21 cellular contexts compared by ENCODE assay signal in genomic region chr5:174510771-174511453, GRCh38.
DNase-seq lines count a peak whose midpoint lies in the region; ATAC-seq, FAIRE-seq and TF ChIP-seq lines count a peak whose summit lies in the region.
"Had no signal": no experiment of that assay in that cellular context is flagged by ENCODE, and none has a peak within 500 bp of the region (broad histone marks: within the 10 kb centered on the region; RNA-seq: fewer than 3 reads in every experiment).

No MANE protein-coding gene starts in this region.

- intact Hi-C loops in aorta (cut with DNase I): no loop called here

- POLR2A ChIA-PET in HEK293T (lab: Yijun Ruan, JAX): interaction anchor here (0.7 kb wide), 1 partner anchor 226 kb away, joined by 3 read pairs; no protein-coding TSS in a partner anchor

- in situ Hi-C loops in GM13976 (cut with MboI; ENCODE audit: low sequenced_read_pairs, unreplicated experiment): no loop called here

- H3K4me1 ChIP-seq in smooth muscle cell (ENCODE audit: low read depth) (peaks cover 5% of the 10 kb centered on the region), aorta (ENCODE audit: control insufficient read depth in 1 of 2, insufficient read depth in 2 of 2, low read length in 2 of 2) (no peaks in the 10 kb centered on the region)
- H3K4me1 ChIP-seq: BE2C had no signal

- peak overlapping the region; percentile 23 for H3K4me2 ChIP-seq in smooth muscle cell
- H3K4me2 ChIP-seq: GM23338 had no signal

- no peaks in the 10 kb centered on the region for H4K20me1 ChIP-seq in smooth muscle cell (ENCODE audit: low read depth)

- no peaks in the 10 kb centered on the region for H3K9me3 Mint-ChIP-seq in nephron progenitor cell
- H3K9me3 Mint-ChIP-seq: GM23338 had no signal

- TF ChIP-seq CTCF in nephron progenitor cell (IDR thresholded peaks at IDR 0.05): no peak
- TF ChIP-seq CTCF in smooth muscle cell (IDR thresholded peaks at IDR 0.05; ENCODE audit: borderline replicate concordance, insufficient read depth, poor library complexity, severe bottlenecking): no peak
- TF ChIP-seq CTCF in GM13976 (IDR thresholded peaks at IDR 0.05; ENCODE audit: borderline replicate concordance, control extremely low read depth, extremely low read depth, insufficient read depth, missing control alignments): no peak

- ATAC-seq in aorta (ENCODE audit: low FRiP score) (no peak), GM19467 (IDR thresholded peaks at IDR 0.05; ENCODE audit: unreplicated experiment) (no peak)
- ATAC-seq: GM23338 had no signal

- CTCF ChIA-PET in HEK293T (lab: Yijun Ruan, JAX): interaction anchor here (0.6 to 0.7 kb wide), 2 partner anchors 81 to 91 kb away, joined by 3 read pairs; no protein-coding TSS in a partner anchor

- no peaks in the 10 kb centered on the region for H3K27me3 ChIP-seq in smooth muscle cell (ENCODE audit: low read depth)
- no peaks in the 10 kb centered on the region for H3K27me3 ChIP-seq in aorta (ENCODE audit: control insufficient read depth in 1 of 2, insufficient read depth in 2 of 2, low read length in 1 of 2)
- H3K27me3 ChIP-seq: BE2C had no signal

- H3K36me3 ChIP-seq in smooth muscle cell (ENCODE audit: low read depth) (no peaks in the 10 kb centered on the region), aorta (ENCODE audit: control insufficient read depth in 1 of 2, insufficient read depth in 2 of 2, low read length in 1 of 2) (no peaks in the 10 kb centered on the region)
- H3K36me3 ChIP-seq: BE2C had no signal

- H3K9ac ChIP-seq in smooth muscle cell (ENCODE audit: low read depth): no peak overlapping the region

- H3K36me3 Mint-ChIP-seq in nephron progenitor cell (ENCODE audit: low read depth): no peaks in the 10 kb centered on the region
- H3K36me3 Mint-ChIP-seq: CD4-positive, CD25-positive, alpha-beta regulatory T cell; CD8-positive, alpha-beta memory T cell; IgD-negative memory B cell had no signal

- no peak overlapping the region for H2AFZ ChIP-seq in smooth muscle cell (ENCODE audit: low read depth)
- H2AFZ ChIP-seq: GM23338 had no signal

- H3K9me3 ChIP-seq in smooth muscle cell (replicated peaks; ENCODE audit: low read depth) (no peaks in the 10 kb centered on the region), aorta (ENCODE audit: control insufficient read depth, low read length) (no peaks in the 10 kb centered on the region)
- H3K9me3 ChIP-seq: BE2C, Caco-2 had no signal

- H3K27me3 Mint-ChIP-seq in nephron progenitor cell (ENCODE audit: low read depth, poor library complexity): peaks cover 13% of the 10 kb centered on the region
- H3K27me3 Mint-ChIP-seq: CD8-positive, alpha-beta memory T cell; IgD-negative memory B cell had no signal

- FAIRE-seq in RCC 7860 (lab: Jason Lieb, UNC): no peak
- FAIRE-seq: D721Med, G401.6, GM12891, GM18507, H54, HTR-8/SVneo had no signal

- no peak overlapping the region for H3K4me3 ChIP-seq in smooth muscle cell
- H3K4me3 ChIP-seq in aorta (ENCODE audit: low read length in 2 of 2): no peak overlapping the region
- H3K4me3 ChIP-seq: GM23338 had no signal

- peaks cover 28% of the 10 kb centered on the region for H3K4me1 Mint-ChIP-seq in nephron progenitor cell
- H3K4me1 Mint-ChIP-seq: CD4-positive, CD25-positive, alpha-beta regulatory T cell; CD8-positive, alpha-beta memory T cell; GM23338; IgD-negative memory B cell had no signal

- WGBS in smooth muscle cell (ENCODE audit: low lambda C conversion rate): 55% methylated on average over 11 of the region's 11 CpGs
- 52 to 68% methylated on average over 11 of the region's 11 CpGs for WGBS in aorta, 2 donors

- H3K79me2 ChIP-seq in smooth muscle cell (ENCODE audit: low read depth): no peaks in the 10 kb centered on the region

- H3K27ac ChIP-seq in smooth muscle cell (ENCODE audit: low read depth) (no peak overlapping the region), aorta (ENCODE audit: low read depth in 1 of 2, low read length in 2 of 2) (no peak overlapping the region)

- DNase-seq in HEK293T (ENCODE audit: extremely low spot score) (no peak), RCC 7860 (ENCODE audit: low spot score) (peak; percentile 11), nephron progenitor cell (no peak), smooth muscle cell (lab: John Stamatoyannopoulos, UW; ENCODE audit: unreplicated experiment) (no peak), aorta (no peak), GM13976 (ENCODE audit: low spot score) (no peak)
- DNase-seq: BE2C; C1 segment of cervical spinal cord; CD4-positive, CD25-positive, alpha-beta regulatory T cell; CD8-positive, alpha-beta memory T cell; HCEC 1CT had no signal

- H3K27ac Mint-ChIP-seq in nephron progenitor cell: peak overlapping the region; percentile 32
- H3K27ac Mint-ChIP-seq: CD4-positive, CD25-positive, alpha-beta regulatory T cell; CD8-positive, alpha-beta memory T cell; GM23338; IgD-negative memory B cell had no signal

- H3K4me3 Mint-ChIP-seq in nephron progenitor cell: no peak overlapping the region
- H3K4me3 Mint-ChIP-seq: CD8-positive, alpha-beta memory T cell; GM23338; IgD-negative memory B cell had no signal

- H3F3A ChIP-seq in smooth muscle cell (ENCODE audit: low read depth): peaks cover 3% of the 10 kb centered on the region

TF ChIP-seq in HEK293T, 16 proteins besides CTCF, POLR2A, EP300 and RAD21:
- TF ChIP-seq ZNF384 (IDR thresholded peaks at IDR 0.05) (peak; percentile 40; the same call in 1 of the 2 replicates), CTBP1 (IDR thresholded peaks at IDR 0.05; ENCODE audit: borderline replicate concordance) (no peak)
TF ChIP-seq in HEK293T: peak in this region for 1.
